ENCODE assay signal across 8 cellular contexts in the genomic region with DNA sequence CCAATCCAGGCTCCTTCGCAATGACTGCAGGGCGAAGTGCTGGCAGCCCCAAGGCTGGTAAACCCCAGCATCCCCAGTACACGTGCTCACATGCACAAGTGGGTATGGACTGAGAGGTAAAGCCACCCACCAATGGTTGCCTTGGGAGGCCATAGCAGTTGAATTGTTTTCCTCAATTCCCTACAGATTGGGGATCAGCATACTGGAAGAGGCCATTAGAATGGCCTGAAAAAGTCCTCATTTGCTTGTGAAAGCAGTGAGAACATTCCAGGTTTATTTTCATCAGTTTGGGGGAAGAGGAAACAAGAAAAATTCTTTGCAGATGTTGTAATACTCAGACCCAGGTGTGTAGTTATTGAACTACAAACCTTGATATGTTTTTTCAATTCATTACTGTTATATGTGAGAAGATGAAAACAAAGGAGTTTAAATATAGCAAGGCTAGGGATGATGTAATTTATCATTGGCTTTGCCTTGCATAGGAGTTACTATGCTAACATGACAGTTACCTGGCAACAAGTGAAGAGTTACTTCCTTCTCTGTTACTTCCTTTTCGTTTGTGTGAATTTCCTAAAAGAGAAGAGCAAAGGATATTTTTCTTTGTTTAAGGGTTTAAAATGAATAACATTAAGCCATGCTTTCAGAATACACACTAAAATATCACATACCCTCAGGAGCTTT. TPM values are rescaled to one million over a fixed set of nuclear protein-coding genes. Genes with fewer than 3 reads are reported as not detected.
DNase-seq lines count a peak whose midpoint lies in the region; ATAC-seq and TF ChIP-seq lines count a peak whose summit lies in the region.

No MANE protein-coding gene starts in this region.

- CTCF ChIA-PET in activated CD4-positive, alpha-beta T cell treated with anti-CD3 and anti-CD28 coated beads for 36 hours (lab: Charles Lee), result interaction anchor here (1.1 to 2.9 kb wide), 4 partner anchors 17 to 52 kb away, joined by 4 to 13 read pairs (median 5); no protein-coding TSS in a partner anchor

- no peaks in the 10 kb centered on the region for H3K9me3 Mint-ChIP-seq in activated CD4-positive, alpha-beta T cell treated with anti-CD3 and anti-CD28 coated beads for 36 hours (ENCODE audit: low read depth)
- H3K9me3 Mint-ChIP-seq in immature natural killer cell, result no peaks in the 10 kb centered on the region

- no peak for DNase-seq in activated CD4-positive, alpha-beta T cell treated with anti-CD3 and anti-CD28 coated beads for 36 hours
- DNase-seq in activated CD4-positive, alpha-beta T cell treated with anti-CD3 and anti-CD28 coated beads for 4 hours, result no peak
- DNase-seq in adipocyte (ENCODE audit: low read depth) (peak; percentile 17), immature natural killer cell (peak; percentile 21 to 32 (median 23)), ascending aorta (ENCODE audit: low spot score in 2 of 2) (no peak)
- no peak for DNase-seq in stimulated activated CD4-positive, alpha-beta T cell treated with anti-CD3 and anti-CD28 coated beads, Interleukin-4, amount 100 ng/mL, for 4 hours

- ATAC-seq in activated CD4-positive, alpha-beta T cell treated with anti-CD3 and anti-CD28 coated beads for 36 hours, result no peak
- ATAC-seq in HG03097 (IDR thresholded peaks at IDR 0.05; ENCODE audit: low FRiP score, unreplicated experiment), result no peak

- H3K27me3 ChIP-seq in HUES6 (ENCODE audit: control insufficient read depth, insufficient read depth, low read length), result no peaks in the 10 kb centered on the region
- no peaks in the 10 kb centered on the region for H3K27me3 ChIP-seq in adipocyte (replicated peaks; ENCODE audit: control insufficient read depth, insufficient read depth, low read length)
- no peaks in the 10 kb centered on the region for H3K27me3 ChIP-seq in ascending aorta

- H3K9ac ChIP-seq in HUES6 (ENCODE audit: low read length) (peak overlapping the region; percentile 62), adipocyte (ENCODE audit: low read length) (no peak overlapping the region)

- TF ChIP-seq CTCF in ascending aorta (IDR thresholded peaks at IDR 0.05), result no peak

- no peaks in the 10 kb centered on the region for H3K27me3 Mint-ChIP-seq in activated CD4-positive, alpha-beta T cell treated with anti-CD3 and anti-CD28 coated beads for 36 hours
- H3K27me3 Mint-ChIP-seq in immature natural killer cell (ENCODE audit: low read depth in 3 of 3), result peaks cover 0 to 6% (median 3%) of the 10 kb centered on the region in 3 donors

- POLR2A ChIA-PET in activated CD4-positive, alpha-beta T cell treated with anti-CD3 and anti-CD28 coated beads for 36 hours (lab: Charles Lee), result no interaction called here

- H3K4me3 Mint-ChIP-seq in activated CD4-positive, alpha-beta T cell treated with anti-CD3 and anti-CD28 coated beads for 36 hours, result no peak overlapping the region
- H3K4me3 Mint-ChIP-seq in immature natural killer cell, result peak overlapping the region in 4 of 5 donors; percentile 42 to 67 (median 58)

- H3K36me3 Mint-ChIP-seq in activated CD4-positive, alpha-beta T cell treated with anti-CD3 and anti-CD28 coated beads for 36 hours (ENCODE audit: low read depth), result peaks cover 20% of the 10 kb centered on the region
- peaks cover 6 to 26% (median 23%) of the 10 kb centered on the region in 3 donors for H3K36me3 Mint-ChIP-seq in immature natural killer cell

- H3K9me3 ChIP-seq in HUES6 (ENCODE audit: control insufficient read depth, insufficient read depth, low read depth, low read length) (no peaks in the 10 kb centered on the region), adipocyte (ENCODE audit: control insufficient read depth, low read length) (no peaks in the 10 kb centered on the region), ascending aorta (no peaks in the 10 kb centered on the region)

- peaks cover 30% of the 10 kb centered on the region for H3K4me1 ChIP-seq in HUES6 (ENCODE audit: control insufficient read depth, insufficient read depth, low read length)
- peaks cover 36% of the 10 kb centered on the region for H3K4me1 ChIP-seq in adipocyte (ENCODE audit: control insufficient read depth, insufficient read depth, low read length)
- H3K4me1 ChIP-seq in ascending aorta, result peaks cover 0 to 3% of the 10 kb centered on the region in 2 donors

- H3K27ac Mint-ChIP-seq in activated CD4-positive, alpha-beta T cell treated with anti-CD3 and anti-CD28 coated beads for 36 hours, result peak overlapping the region; percentile 76
- peak overlapping the region; percentile 74 to 89 (median 87) for H3K27ac Mint-ChIP-seq in immature natural killer cell

- intact Hi-C loops in activated CD4-positive, alpha-beta T cell treated with anti-CD3 and anti-CD28 coated beads for 36 hours (cut with DNase I, micrococcal nuclease), result loop anchor here in 1 of 2 experiments (10.0 kb wide), 1 partner anchor 742 kb away; a partner anchor contains a TSS
- intact Hi-C loops in ascending aorta (cut with DNase I), result no loop called here

- H3K4me3 ChIP-seq in HUES6 (ENCODE audit: low read depth, low read length) (no peak overlapping the region), adipocyte (ENCODE audit: low read length) (no peak overlapping the region), ascending aorta (no peak overlapping the region)

- H3K27ac ChIP-seq in HUES6 (ENCODE audit: low read depth, low read length), result peak overlapping the region; percentile 93
- H3K27ac ChIP-seq in ascending aorta, result no peak overlapping the region

- peaks cover 53% of the 10 kb centered on the region for H3K4me1 Mint-ChIP-seq in activated CD4-positive, alpha-beta T cell treated with anti-CD3 and anti-CD28 coated beads for 36 hours
- H3K4me1 Mint-ChIP-seq in immature natural killer cell, result peaks cover 72 to 78% of the 10 kb centered on the region in 2 donors

- H3K36me3 ChIP-seq in HUES6 (ENCODE audit: control insufficient read depth, insufficient read depth, low read length) (peaks cover 23% of the 10 kb centered on the region), adipocyte (ENCODE audit: control insufficient read depth, insufficient read depth, low read length, severe bottlenecking) (peaks cover 26% of the 10 kb centered on the region), ascending aorta (peaks cover 32 to 33% of the 10 kb centered on the region in 2 donors)

RNA-seq across cellular contexts. Expression of a gene that starts 36.4 kb away (rescaled TPM):
- 10 to 100 TPM; 21.6 to 22.8 TPM for total RNA-seq in activated CD4-positive, alpha-beta T cell treated with anti-CD3 and anti-CD28 coated beads for 36 hours
- polyA plus RNA-seq in immature natural killer cell, result 10 to 100 TPM; 17.2 to 30.5 (median 20.3) TPM
- 19.5 TPM for total RNA-seq in ascending aorta

Comparison
In these comparisons a context has a peak if more than half of its experiments do, and no peak if none do; other contexts are left out.
1. DNase-seq: peak in adipocyte (single experiment) and immature natural killer cell (3 of 3); none in activated CD4-positive, alpha-beta T cell treated with anti-CD3 and anti-CD28 coated beads for 36 hours (single experiment), activated CD4-positive, alpha-beta T cell treated with anti-CD3 and anti-CD28 coated beads for 4 hours (0 of 2), stimulated activated CD4-positive, alpha-beta T cell treated with anti-CD3 and anti-CD28 coated beads, Interleukin-4, amount 100 ng/mL, for 4 hours (0 of 2) and ascending aorta (0 of 2).